ENCODE assay signal across 1 cellular context in the genomic region with DNA sequence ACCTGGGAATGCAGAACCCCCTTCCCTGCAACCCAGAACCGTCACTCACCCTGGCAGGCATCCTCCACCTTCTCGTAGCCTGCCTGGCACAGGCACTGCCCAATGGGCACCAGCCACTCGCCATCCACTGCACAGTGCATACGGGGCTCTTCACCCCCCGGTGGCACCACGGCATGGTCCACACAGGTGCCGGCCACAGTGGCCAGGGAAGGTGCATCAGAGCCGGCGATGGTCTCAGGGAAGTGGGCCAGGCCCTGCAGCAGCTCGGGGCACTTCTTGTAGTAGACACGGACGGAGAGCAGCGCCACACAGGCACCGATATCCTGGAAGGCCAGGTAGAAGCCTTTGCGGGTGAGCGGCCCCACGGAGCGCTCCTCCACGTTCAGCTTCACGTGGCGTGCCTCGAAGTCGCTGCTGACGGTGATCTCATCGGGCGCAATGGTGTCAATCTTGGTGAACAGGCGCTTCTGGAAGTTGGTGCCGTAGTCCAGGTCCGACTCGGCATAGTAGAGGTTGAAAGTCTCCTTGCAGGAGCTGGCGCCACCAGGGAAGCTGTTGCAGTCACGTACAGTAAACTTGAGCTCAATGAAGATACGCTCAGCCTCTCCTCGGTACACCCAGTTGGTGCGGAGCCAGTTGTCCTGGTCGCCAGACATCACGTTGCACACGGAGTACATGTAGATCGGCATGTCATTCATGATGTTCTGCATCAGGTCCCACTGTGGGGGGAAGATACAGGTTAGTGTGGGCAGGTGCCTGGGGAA.
TF ChIP-seq lines count a peak whose summit lies in the region.

No MANE protein-coding gene starts in this region.

TF ChIP-seq in K562, 482 proteins besides CTCF, POLR2A, EP300 and RAD21:
- TF ChIP-seq RBM39 (optimal IDR thresholded peaks at IDR 0.05; ENCODE audit: low read depth, low read length) (no peak), ZNF146 (CRISPR knock-in tag; IDR thresholded peaks at IDR 0.05; ENCODE audit: unreplicated experiment) (no peak), ZNF282 (CRISPR knock-in tag; IDR thresholded peaks at IDR 0.05) (no peak), ZNF830 (CRISPR knock-in tag; IDR thresholded peaks at IDR 0.05) (no peak), KDM5B (IDR thresholded peaks at IDR 0.05; ENCODE audit: insufficient replicate concordance, low read depth, low read length) (peak; percentile 24), PRMT5 (CRISPR knock-in tag; IDR thresholded peaks at IDR 0.05) (no peak), FOXM1 (IDR thresholded peaks at IDR 0.05; ENCODE audit: low read depth) (no peak), FOXM1 (CRISPR knock-in tag; IDR thresholded peaks at IDR 0.05; ENCODE audit: low read depth) (no peak), MLLT1 (IDR thresholded peaks at IDR 0.05) (peak in 1 of 2 experiments; percentile 84; a peak in 2 of 4 replicates), HDAC6 (IDR thresholded peaks at IDR 0.05; ENCODE audit: low read depth, low read length) (no peak), ZHX1 (conservative IDR thresholded peaks at IDR 0.05; ENCODE audit: low read length) (no peak), STAT5B (CRISPR knock-in tag; IDR thresholded peaks at IDR 0.05) (no peak), RBM17 (IDR thresholded peaks at IDR 0.05; ENCODE audit: borderline replicate concordance, low read depth, low read length) (no peak), TCF3 (CRISPR knock-in tag; IDR thresholded peaks at IDR 0.05) (no peak), SAFB2 (IDR thresholded peaks at IDR 0.05; ENCODE audit: borderline replicate concordance, low read depth, low read length, severe bottlenecking) (no peak), THRA (IDR thresholded peaks at IDR 0.05) (no peak), DACH1 (IDR thresholded peaks at IDR 0.05; ENCODE audit: partially characterized antibody) (no peak)
- TF ChIP-seq, protein P1, sequence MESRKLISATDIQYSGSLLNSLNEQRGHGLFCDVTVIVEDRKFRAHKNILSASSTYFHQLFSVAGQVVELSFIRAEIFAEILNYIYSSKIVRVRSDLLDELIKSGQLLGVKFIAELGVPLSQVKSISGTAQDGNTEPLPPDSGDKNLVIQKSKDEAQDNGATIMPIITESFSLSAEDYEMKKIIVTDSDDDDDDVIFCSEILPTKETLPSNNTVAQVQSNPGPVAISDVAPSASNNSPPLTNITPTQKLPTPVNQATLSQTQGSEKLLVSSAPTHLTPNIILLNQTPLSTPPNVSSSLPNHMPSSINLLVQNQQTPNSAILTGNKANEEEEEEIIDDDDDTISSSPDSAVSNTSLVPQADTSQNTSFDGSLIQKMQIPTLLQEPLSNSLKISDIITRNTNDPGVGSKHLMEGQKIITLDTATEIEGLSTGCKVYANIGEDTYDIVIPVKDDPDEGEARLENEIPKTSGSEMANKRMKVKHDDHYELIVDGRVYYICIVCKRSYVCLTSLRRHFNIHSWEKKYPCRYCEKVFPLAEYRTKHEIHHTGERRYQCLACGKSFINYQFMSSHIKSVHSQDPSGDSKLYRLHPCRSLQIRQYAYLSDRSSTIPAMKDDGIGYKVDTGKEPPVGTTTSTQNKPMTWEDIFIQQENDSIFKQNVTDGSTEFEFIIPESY (CRISPR knock-in tag; IDR thresholded peaks at IDR 0.05), result peak; percentile 71; the same call in 1 of the 2 replicates
- TF ChIP-seq, protein P2, sequence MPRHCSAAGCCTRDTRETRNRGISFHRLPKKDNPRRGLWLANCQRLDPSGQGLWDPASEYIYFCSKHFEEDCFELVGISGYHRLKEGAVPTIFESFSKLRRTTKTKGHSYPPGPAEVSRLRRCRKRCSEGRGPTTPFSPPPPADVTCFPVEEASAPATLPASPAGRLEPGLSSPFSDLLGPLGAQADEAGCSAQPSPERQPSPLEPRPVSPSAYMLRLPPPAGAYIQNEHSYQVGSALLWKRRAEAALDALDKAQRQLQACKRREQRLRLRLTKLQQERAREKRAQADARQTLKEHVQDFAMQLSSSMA (CRISPR knock-in tag; IDR thresholded peaks at IDR 0.05), result no peak
